Comparison of ENCODE assay signal across 10 cellular contexts in the genomic region with DNA sequence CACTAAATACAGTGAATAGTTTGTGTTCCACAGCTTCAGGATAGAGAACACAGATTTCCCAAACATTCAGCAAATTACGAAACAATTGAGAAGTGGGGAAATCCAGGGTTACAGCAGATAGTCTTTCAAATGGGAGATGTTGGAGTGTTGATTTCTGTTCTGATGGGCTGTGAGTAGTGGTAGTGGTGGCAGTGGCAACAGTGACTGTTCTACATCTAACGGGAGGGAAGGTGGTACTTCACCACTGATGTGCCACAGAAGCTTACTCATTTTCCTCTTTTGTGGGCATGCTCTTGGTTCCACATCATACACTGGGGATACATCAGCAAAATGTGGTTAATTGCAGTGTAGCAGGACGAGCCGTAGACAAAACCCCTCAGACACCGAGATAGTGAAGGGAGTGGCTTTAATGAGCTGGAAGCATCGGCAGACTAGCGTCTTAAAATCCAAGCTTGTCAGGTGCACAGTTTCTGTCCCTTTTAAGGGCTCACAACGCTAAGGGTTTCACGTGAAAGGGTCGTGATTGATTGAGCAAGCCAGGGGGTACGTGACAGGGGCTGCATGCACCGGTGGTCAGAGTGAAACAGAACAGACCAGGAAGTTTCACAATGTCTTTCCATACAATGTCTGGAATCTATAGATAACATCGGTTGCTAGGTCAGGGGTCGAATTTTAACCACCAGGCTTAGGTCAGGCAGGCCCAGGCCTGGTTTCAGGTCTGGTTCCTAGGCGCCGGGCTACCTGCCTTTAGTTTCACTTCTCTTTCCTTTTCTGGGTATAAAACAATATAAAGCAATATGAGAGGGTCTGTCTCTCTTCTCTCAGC.
DNase-seq lines count a peak whose midpoint lies in the region; ATAC-seq and TF ChIP-seq lines count a peak whose summit lies in the region.
"Had no signal": no experiment of that assay in that cellular context is flagged by ENCODE, and none has a peak within 500 bp of the region (broad histone marks: within the 10 kb centered on the region; RNA-seq: fewer than 3 reads in every experiment).

No MANE protein-coding gene starts in this region.

- H3K4me3 ChIP-seq in GM12865 (ENCODE audit: low read depth, low read length) (no peak overlapping the region), left ventricle myocardium inferior (no peak overlapping the region)

- no peak for TF ChIP-seq CTCF in GM12865 (IDR thresholded peaks at IDR 0.05; ENCODE audit: insufficient read depth, low read depth, low read length, missing control alignments)
- no peak for TF ChIP-seq CTCF in left ventricle myocardium inferior (IDR thresholded peaks at IDR 0.05; ENCODE audit: borderline replicate concordance)
- no peak for TF ChIP-seq CTCF in nephron progenitor cell (IDR thresholded peaks at IDR 0.05)

- no peaks in the 10 kb centered on the region for H3K36me3 Mint-ChIP-seq in activated naive CD8-positive, alpha-beta T cell treated with anti-CD3 and anti-CD28 coated beads, Interleukin-2, amount 10 ng/mL, durations not matched to agents 7 days and 5 days
- H3K36me3 Mint-ChIP-seq in nephron progenitor cell (ENCODE audit: low read depth) = no peaks in the 10 kb centered on the region

- no peaks in the 10 kb centered on the region for H3K36me3 ChIP-seq in left ventricle myocardium inferior

- no peaks in the 10 kb centered on the region for H3K4me1 ChIP-seq in left ventricle myocardium inferior

- peaks cover 5% of the 10 kb centered on the region for H3K27me3 Mint-ChIP-seq in activated naive CD8-positive, alpha-beta T cell treated with anti-CD3 and anti-CD28 coated beads, Interleukin-2, amount 10 ng/mL, durations not matched to agents 7 days and 5 days
- no peaks in the 10 kb centered on the region for H3K27me3 Mint-ChIP-seq in nephron progenitor cell (ENCODE audit: low read depth, poor library complexity)
- H3K27me3 Mint-ChIP-seq: dendritic cell treated with granulocyte-macrophage colony-stimulating factor and Interleukin-4, amounts not matched to agents 40 ng/mL and 50 ng/mL, for 4 days had no signal

- peak; percentile 80 for DNase-seq in GM12865 (ENCODE audit: low read depth)
- DNase-seq in activated naive CD8-positive, alpha-beta T cell treated with anti-CD3 and anti-CD28 coated beads, Interleukin-2, amount 10 ng/mL, durations not matched to agents 7 days and 5 days = no peak
- DNase-seq in HPDE6-E6E7 (ENCODE audit: extremely low spot score) = no peak
- DNase-seq in left ventricle myocardium inferior = no peak
- DNase-seq in nephron progenitor cell = no peak
- no peak for DNase-seq in iPS-NIHi11 (ENCODE audit: low spot score)
- DNase-seq: kidney had no signal

- peak overlapping the region; percentile 65 for H3K4me3 Mint-ChIP-seq in activated naive CD8-positive, alpha-beta T cell treated with anti-CD3 and anti-CD28 coated beads, Interleukin-2, amount 10 ng/mL, durations not matched to agents 7 days and 5 days
- no peak overlapping the region for H3K4me3 Mint-ChIP-seq in nephron progenitor cell
- H3K4me3 Mint-ChIP-seq: dendritic cell treated with granulocyte-macrophage colony-stimulating factor and Interleukin-4, amounts not matched to agents 40 ng/mL and 50 ng/mL, for 4 days had no signal

- intact Hi-C loops in left ventricle myocardium inferior (cut with micrococcal nuclease) = no loop called here

- no peaks in the 10 kb centered on the region for H3K9me3 Mint-ChIP-seq in activated naive CD8-positive, alpha-beta T cell treated with anti-CD3 and anti-CD28 coated beads, Interleukin-2, amount 10 ng/mL, durations not matched to agents 7 days and 5 days
- no peaks in the 10 kb centered on the region for H3K9me3 Mint-ChIP-seq in nephron progenitor cell
- H3K9me3 Mint-ChIP-seq: dendritic cell treated with granulocyte-macrophage colony-stimulating factor and Interleukin-4, amounts not matched to agents 40 ng/mL and 50 ng/mL, for 4 days had no signal

- peak; percentile 53 for ATAC-seq in GM21360 (IDR thresholded peaks at IDR 0.05; ENCODE audit: unreplicated experiment)
- ATAC-seq in HG03457 (IDR thresholded peaks at IDR 0.05; ENCODE audit: unreplicated experiment) = peak; percentile 73
- peak; percentile 87 for ATAC-seq in activated naive CD8-positive, alpha-beta T cell treated with anti-CD3 and anti-CD28 coated beads, Interleukin-2, amount 10 ng/mL, durations not matched to agents 7 days and 5 days (ENCODE audit: low read depth)

- H3K27me3 ChIP-seq in left ventricle myocardium inferior (ENCODE audit: low read depth) = no peaks in the 10 kb centered on the region

- no peaks in the 10 kb centered on the region for H3K9me3 ChIP-seq in left ventricle myocardium inferior (replicated peaks)

- no peak overlapping the region for H3K27ac ChIP-seq in left ventricle myocardium inferior (replicated peaks)

- peak overlapping the region; percentile 66 for H3K27ac Mint-ChIP-seq in activated naive CD8-positive, alpha-beta T cell treated with anti-CD3 and anti-CD28 coated beads, Interleukin-2, amount 10 ng/mL, durations not matched to agents 7 days and 5 days
- H3K27ac Mint-ChIP-seq in nephron progenitor cell = no peak overlapping the region
- H3K27ac Mint-ChIP-seq: dendritic cell treated with granulocyte-macrophage colony-stimulating factor and Interleukin-4, amounts not matched to agents 40 ng/mL and 50 ng/mL, for 4 days had no signal

- POLR2A ChIA-PET in activated naive CD8-positive, alpha-beta T cell treated with anti-CD3 and anti-CD28 coated beads, Interleukin-2, amount 10 ng/mL, durations not matched to agents 7 days and 5 days (lab: Charles Lee) = no interaction called here

- H3K4me1 Mint-ChIP-seq in activated naive CD8-positive, alpha-beta T cell treated with anti-CD3 and anti-CD28 coated beads, Interleukin-2, amount 10 ng/mL, durations not matched to agents 7 days and 5 days = peaks cover 10% of the 10 kb centered on the region
- peaks cover 6% of the 10 kb centered on the region for H3K4me1 Mint-ChIP-seq in nephron progenitor cell
